In genomic region chr5:75511435-75512382, GRCh38 we compare ENCODE assay signal across 1 cellular context.
TF ChIP-seq lines count a peak whose summit lies in the region.

TSS of gene CERT1 (minus strand) at chr5:75511629. CDS start at chr5:75511207, 422 bp downstream.
TSS of gene POLK (plus strand) at chr5:75511891.

TF ChIP-seq in HepG2, 621 proteins besides CTCF, POLR2A, EP300 and RAD21 (continued from another document and continues in another):
- TF ChIP-seq NR1H2 (CRISPR knock-in tag; IDR thresholded peaks at IDR 0.05; ENCODE audit: borderline replicate concordance, low read depth) (0 out of 2 replicates have a peak, but pooled peaks have one; percentile 4), ZNF891 (CRISPR knock-in tag; IDR thresholded peaks at IDR 0.05) (peak; percentile 32; the same call in 1 of the 2 replicates), ZNF33A (CRISPR knock-in tag; IDR thresholded peaks at IDR 0.05; ENCODE audit: borderline replicate concordance) (no peak), ZNF10 (CRISPR knock-in tag; IDR thresholded peaks at IDR 0.05; ENCODE audit: borderline replicate concordance, low read depth) (no peak), ZBTB39 (CRISPR knock-in tag; IDR thresholded peaks at IDR 0.05) (peak; percentile 75; the same call in 1 of the 2 replicates), ZNF207 (IDR thresholded peaks at IDR 0.05; ENCODE audit: borderline replicate concordance) (no peak), HNF4G (IDR thresholded peaks at IDR 0.05; ENCODE audit: borderline replicate concordance, low read depth, low read length) (no peak), HNF4G (CRISPR knock-in tag; IDR thresholded peaks at IDR 0.05; ENCODE audit: borderline replicate concordance, low read depth) (peak; percentile 26; the same call in 1 of the 2 replicates), ZNF567 (CRISPR knock-in tag; IDR thresholded peaks at IDR 0.05; ENCODE audit: borderline replicate concordance) (no peak), HNRNPLL (IDR thresholded peaks at IDR 0.05; ENCODE audit: low read depth, low read length, poor library complexity, severe bottlenecking) (peak; percentile 60), ZNF143 (CRISPR knock-in tag; IDR thresholded peaks at IDR 0.05) (peak; percentile 96), KMT2B (CRISPR knock-in tag; IDR thresholded peaks at IDR 0.05) (peak; percentile 86), ATF4 (CRISPR knock-in tag; IDR thresholded peaks at IDR 0.05) (peak in 1 of 2 experiments; percentile 68; a peak in 2 of 4 replicates), PHF8 (CRISPR knock-in tag; IDR thresholded peaks at IDR 0.05) (peak; percentile 87), MTERF4 (CRISPR knock-in tag; IDR thresholded peaks at IDR 0.05) (no peak), ZNF383 (CRISPR knock-in tag; IDR thresholded peaks at IDR 0.05; ENCODE audit: borderline replicate concordance) (no peak), TBX2 (CRISPR knock-in tag; IDR thresholded peaks at IDR 0.05; ENCODE audit: borderline replicate concordance) (peak; percentile 62; the same call in 1 of the 2 replicates), SALL1 (CRISPR knock-in tag; IDR thresholded peaks at IDR 0.05) (peak; percentile 61), MYPOP (CRISPR knock-in tag; IDR thresholded peaks at IDR 0.05) (peak; percentile 14; the same call in 1 of the 2 replicates), SAP130 (CRISPR knock-in tag; IDR thresholded peaks at IDR 0.05; ENCODE audit: low read depth) (peak; percentile 74), ZNF432 (CRISPR knock-in tag; IDR thresholded peaks at IDR 0.05; ENCODE audit: borderline replicate concordance) (no peak), NFYC (CRISPR knock-in tag; IDR thresholded peaks at IDR 0.05) (peak; percentile 27; the same call in 1 of the 2 replicates), ZNF629 (CRISPR knock-in tag; conservative IDR thresholded peaks at IDR 0.05) (no peak), NONO (IDR thresholded peaks at IDR 0.05) (no peak), NONO (CRISPR knock-in tag; conservative IDR thresholded peaks at IDR 0.05) (peak; percentile 65), MIXL1 (CRISPR knock-in tag; IDR thresholded peaks at IDR 0.05) (peak; percentile 7), PRPF4 (IDR thresholded peaks at IDR 0.05; ENCODE audit: low read depth, low read length, poor library complexity, severe bottlenecking) (no peak), POLR2AphosphoS5 (IDR thresholded peaks at IDR 0.05; ENCODE audit: low read depth, low read length) (peak; percentile 93), HCFC1 (IDR thresholded peaks at IDR 0.05; ENCODE audit: low read depth, low read length) (peak; percentile 90), MYNN (CRISPR knock-in tag; IDR thresholded peaks at IDR 0.05; ENCODE audit: low read depth) (no peak), HIVEP1 (CRISPR knock-in tag; IDR thresholded peaks at IDR 0.05) (no peak), BORCS8-MEF2B (CRISPR knock-in tag; IDR thresholded peaks at IDR 0.05) (no peak), ETV5 (CRISPR knock-in tag; IDR thresholded peaks at IDR 0.05; ENCODE audit: borderline replicate concordance) (peak; percentile 36; the same call in 1 of the 2 replicates), RFXANK (CRISPR knock-in tag; IDR thresholded peaks at IDR 0.05) (no peak), CCDC6 (CRISPR knock-in tag; IDR thresholded peaks at IDR 0.05) (peak; percentile 28), NR2F6 (IDR thresholded peaks at IDR 0.05) (no peak), NR2F6 (CRISPR knock-in tag; IDR thresholded peaks at IDR 0.05) (no peak), YEATS2 (CRISPR knock-in tag; IDR thresholded peaks at IDR 0.05; ENCODE audit: borderline replicate concordance) (peak; percentile 80; the same call in 1 of the 2 replicates), GABPB1 (CRISPR knock-in tag; IDR thresholded peaks at IDR 0.05) (peak; percentile 89), SAFB2 (CRISPR knock-in tag; IDR thresholded peaks at IDR 0.05; ENCODE audit: borderline replicate concordance, low read depth) (peak; percentile 79), ZNF746 (CRISPR knock-in tag; IDR thresholded peaks at IDR 0.05) (peak; percentile 98; the same call in 1 of the 2 replicates), CREBL2 (CRISPR knock-in tag; IDR thresholded peaks at IDR 0.05; ENCODE audit: borderline replicate concordance) (0 out of 2 replicates have a peak, but pooled peaks have one; percentile 5), E2F1 (CRISPR knock-in tag; IDR thresholded peaks at IDR 0.05) (peak; percentile 46), HOXD1 (CRISPR knock-in tag; IDR thresholded peaks at IDR 0.05) (no peak), ZNF142 (CRISPR knock-in tag; IDR thresholded peaks at IDR 0.05) (peak; percentile 33; the same call in 1 of the 2 replicates), ZNF441 (CRISPR knock-in tag; IDR thresholded peaks at IDR 0.05; ENCODE audit: borderline replicate concordance) (0 out of 2 replicates have a peak, but pooled peaks have one; percentile 13), PHF20 (CRISPR knock-in tag; IDR thresholded peaks at IDR 0.05) (peak; percentile 85), SP5 (CRISPR knock-in tag; IDR thresholded peaks at IDR 0.05; ENCODE audit: borderline replicate concordance, low read depth) (peak; percentile 67; the same call in 1 of the 2 replicates), SRY (CRISPR knock-in tag; IDR thresholded peaks at IDR 0.05) (peak; percentile 64; the same call in 1 of the 2 replicates), IRF1 (CRISPR knock-in tag; IDR thresholded peaks at IDR 0.05; ENCODE audit: low read depth) (no peak), EHMT2 (IDR thresholded peaks at IDR 0.05; ENCODE audit: borderline replicate concordance, low read depth, low read length) (no peak), ZNF350 (CRISPR knock-in tag; IDR thresholded peaks at IDR 0.05; ENCODE audit: borderline replicate concordance, low read depth) (peak; percentile 48; the same call in 1 of the 2 replicates), ZNF672 (CRISPR knock-in tag; IDR thresholded peaks at IDR 0.05) (no peak; the same call in 1 of the 2 replicates), RORA (CRISPR knock-in tag; IDR thresholded peaks at IDR 0.05) (no peak), ZNF550 (CRISPR knock-in tag; IDR thresholded peaks at IDR 0.05; ENCODE audit: borderline replicate concordance) (0 out of 2 replicates have a peak, but pooled peaks have one; percentile 1), IKZF4 (CRISPR knock-in tag; IDR thresholded peaks at IDR 0.05; ENCODE audit: borderline replicate concordance, low read depth, not compliant biosample characterization) (peak; percentile 4), FOSL2 (CRISPR knock-in tag; IDR thresholded peaks at IDR 0.05) (peak; percentile 51), ZNF607 (CRISPR knock-in tag; IDR thresholded peaks at IDR 0.05; ENCODE audit: borderline replicate concordance) (peak; percentile 47; the same call in 1 of the 2 replicates), ZNF263 (CRISPR knock-in tag; IDR thresholded peaks at IDR 0.05) (no peak), FOXK2 (IDR thresholded peaks at IDR 0.05) (0 out of 2 replicates have a peak, but pooled peaks have one; percentile 47)
